Comparison of ENCODE assay signal across 10 cellular contexts in genomic region chr3:37994639-37994972, GRCh38. TPM values are rescaled to one million over a fixed set of nuclear protein-coding genes. Genes with fewer than 3 reads are reported as not detected.
DNase-seq lines count a peak whose midpoint lies in the region; ATAC-seq and TF ChIP-seq lines count a peak whose summit lies in the region.
"Had no signal": no experiment of that assay in that cellular context is flagged by ENCODE, and none has a peak within 500 bp of the region (broad histone marks: within the 10 kb centered on the region; RNA-seq: fewer than 3 reads in every experiment).

No MANE protein-coding gene starts in this region.

- H3K4me3 Mint-ChIP-seq in MCF 10A (ENCODE audit: unreplicated experiment), result no peak overlapping the region
- H3K4me3 Mint-ChIP-seq in activated naive CD8-positive, alpha-beta T cell treated with anti-CD3 and anti-CD28 coated beads, Interleukin-2, amount 10 ng/mL, durations not matched to agents 7 days and 5 days, result peak overlapping the region; percentile 90

- H3K27me3 Mint-ChIP-seq in MCF 10A (ENCODE audit: insufficient read depth, unreplicated experiment), result no peaks in the 10 kb centered on the region
- H3K27me3 Mint-ChIP-seq in activated naive CD8-positive, alpha-beta T cell treated with anti-CD3 and anti-CD28 coated beads, Interleukin-2, amount 10 ng/mL, durations not matched to agents 7 days and 5 days, result no peaks in the 10 kb centered on the region

- H3K36me3 ChIP-seq in breast epithelium (no peaks in the 10 kb centered on the region), right lobe of liver (no peaks in the 10 kb centered on the region), tibial artery (no peaks in the 10 kb centered on the region)

- WGBS in right lobe of liver (ENCODE audit: insufficient coverage, low coverage, low lambda C conversion rate, missing lambda C conversion rate), result 55% methylated on average over 2 of the region's 2 CpGs

- peaks cover 27% of the 10 kb centered on the region for H3K4me1 Mint-ChIP-seq in MCF 10A (ENCODE audit: insufficient read depth, unreplicated experiment)
- peaks cover 47% of the 10 kb centered on the region for H3K4me1 Mint-ChIP-seq in activated naive CD8-positive, alpha-beta T cell treated with anti-CD3 and anti-CD28 coated beads, Interleukin-2, amount 10 ng/mL, durations not matched to agents 7 days and 5 days

- H3K4me3 ChIP-seq in breast epithelium (peak overlapping the region; percentile 52 to 73 (median 68)), right lobe of liver (peak overlapping the region; percentile 46 to 59 (median 49)), tibial artery (peak overlapping the region; percentile 50 to 60)

- no peaks in the 10 kb centered on the region for H3K9me3 ChIP-seq in breast epithelium
- H3K9me3 ChIP-seq in right lobe of liver, result no peaks in the 10 kb centered on the region
- H3K9me3 ChIP-seq in tibial artery, result no peaks in the 10 kb centered on the region

- TF ChIP-seq POLR2A in breast epithelium (IDR thresholded peaks at IDR 0.05) (no peak), right lobe of liver (IDR thresholded peaks at IDR 0.05) (no peak)

- ATAC-seq in activated naive CD8-positive, alpha-beta T cell treated with anti-CD3 and anti-CD28 coated beads, Interleukin-2, amount 10 ng/mL, durations not matched to agents 7 days and 5 days (ENCODE audit: low read depth), result no peak
- ATAC-seq in right lobe of liver, result no peak
- no peak for ATAC-seq in HG02870 (IDR thresholded peaks at IDR 0.05; ENCODE audit: unreplicated experiment)

- POLR2A ChIA-PET in MCF 10A (lab: Yijun Ruan, JAX), result no interaction called here
- POLR2A ChIA-PET in activated naive CD8-positive, alpha-beta T cell treated with anti-CD3 and anti-CD28 coated beads, Interleukin-2, amount 10 ng/mL, durations not matched to agents 7 days and 5 days (lab: Charles Lee), result interaction anchor here (0.7 to 1.1 kb wide), 2 partner anchors 139 to 142 kb away, joined by 3 to 4 read pairs; partner anchors contain the start of gene ACAA1

- H3K36me3 Mint-ChIP-seq in MCF 10A (ENCODE audit: insufficient read depth, unreplicated experiment), result no peaks in the 10 kb centered on the region
- peaks cover 21% of the 10 kb centered on the region for H3K36me3 Mint-ChIP-seq in activated naive CD8-positive, alpha-beta T cell treated with anti-CD3 and anti-CD28 coated beads, Interleukin-2, amount 10 ng/mL, durations not matched to agents 7 days and 5 days

- CTCF ChIA-PET in MCF 10A (lab: Yijun Ruan, JAX), result no interaction called here

- intact Hi-C loops in breast epithelium (cut with DNase I; ENCODE audit: low total_unique reads), result no loop called here
- intact Hi-C loops in MCF 10A (cut with micrococcal nuclease), result no loop called here
- intact Hi-C loops in right lobe of liver (cut with DNase I), result no loop called here
- intact Hi-C loops in tibial artery (cut with DNase I; ENCODE audit: low total_unique reads), result no loop called here

- no peak overlapping the region for H3K27ac Mint-ChIP-seq in MCF 10A (ENCODE audit: low read depth, unreplicated experiment)
- H3K27ac Mint-ChIP-seq in activated naive CD8-positive, alpha-beta T cell treated with anti-CD3 and anti-CD28 coated beads, Interleukin-2, amount 10 ng/mL, durations not matched to agents 7 days and 5 days, result peak overlapping the region; percentile 96

- peaks cover 7 to 12% of the 10 kb centered on the region in 2 donors for H3K4me1 ChIP-seq in breast epithelium
- H3K4me1 ChIP-seq in right lobe of liver, result peaks cover 0 to 7% (median 3%) of the 10 kb centered on the region in 4 donors
- peaks cover 0 to 34% (median 16%) of the 10 kb centered on the region in 4 donors for H3K4me1 ChIP-seq in tibial artery

- H3K27ac ChIP-seq in breast epithelium (peak overlapping the region; percentile 81 to 89), right lobe of liver (peak overlapping the region; percentile 52 to 81 (median 64)), tibial artery (peak overlapping the region; percentile 58 to 61)

- no peaks in the 10 kb centered on the region for H3K9me3 Mint-ChIP-seq in MCF 10A (ENCODE audit: unreplicated experiment)
- H3K9me3 Mint-ChIP-seq in activated naive CD8-positive, alpha-beta T cell treated with anti-CD3 and anti-CD28 coated beads, Interleukin-2, amount 10 ng/mL, durations not matched to agents 7 days and 5 days, result no peaks in the 10 kb centered on the region

- no TSS peak for BruUV-seq in MCF 10A (replicated peaks; lab: Mats Ljungman, UMichigan)

- DNase-seq in breast epithelium (ENCODE audit: low spot score in 2 of 2) (no peak), MCF 10A (ENCODE audit: unreplicated experiment) (no peak), right lobe of liver (no peak), tibial artery (no peak), RPMI8226 (no peak), NCI-H1417 (lab: John Stamatoyannopoulos, UW) (no peak)
- DNase-seq in activated naive CD8-positive, alpha-beta T cell treated with anti-CD3 and anti-CD28 coated beads, Interleukin-2, amount 10 ng/mL, durations not matched to agents 7 days and 5 days, result no peak

- no peak for TF ChIP-seq CTCF in breast epithelium (IDR thresholded peaks at IDR 0.05)
- no peak for TF ChIP-seq CTCF in MCF 10A (IDR thresholded peaks at IDR 0.05; ENCODE audit: unreplicated experiment)
- TF ChIP-seq CTCF in right lobe of liver (IDR thresholded peaks at IDR 0.05), result no peak
- no peak for TF ChIP-seq CTCF in tibial artery (IDR thresholded peaks at IDR 0.05)

- H3K27me3 ChIP-seq in breast epithelium (no peaks in the 10 kb centered on the region), right lobe of liver (no peaks in the 10 kb centered on the region), tibial artery (no peaks in the 10 kb centered on the region)

RNA-seq across cellular contexts. Expression of gene VILL, which starts 4.0 kb away (rescaled TPM):
- total RNA-seq in breast epithelium, result 10 to 100 TPM; 11.0 to 17.4 (median 15.4) TPM
- not detected in 2 replicates for total RNA-seq in MCF 10A (2022)
- 10 to 100 TPM; 25.2 to 25.3 TPM for total RNA-seq in activated naive CD8-positive, alpha-beta T cell treated with anti-CD3 and anti-CD28 coated beads, Interleukin-2, amount 10 ng/mL, durations not matched to agents 7 days and 5 days
- 1 to 10 TPM in 3 of 6 experiments, under 1 TPM in 3; 0.25 to 1.5 (median 0.97) TPM for total RNA-seq in right lobe of liver

RNA-seq across cellular contexts. Expression of gene PLCD1, which starts 34.8 kb away (rescaled TPM):
- 10 to 100 TPM; 17.0 to 36.2 (median 23.4) TPM for total RNA-seq in breast epithelium
- 1.8 and 3.1 TPM in 2 replicates for total RNA-seq in MCF 10A (2022)
- 10 to 100 TPM; 36.5 to 45.4 TPM for total RNA-seq in activated naive CD8-positive, alpha-beta T cell treated with anti-CD3 and anti-CD28 coated beads, Interleukin-2, amount 10 ng/mL, durations not matched to agents 7 days and 5 days
- 10 to 100 TPM in 1 of 6 experiments, 1 to 10 TPM in 5; 6.5 to 10.2 (median 7.7) TPM for total RNA-seq in right lobe of liver

RNA-seq across cellular contexts. Expression of gene DLEC1, which starts 44.4 kb away (rescaled TPM):
- total RNA-seq in breast epithelium, result 1 to 10 TPM in 2 of 3 donors, under 1 TPM in 1; 0.98 to 2.0 (median 1.1) TPM
- 1.3 TPM in 1 of 2 replicates, not detected in the other for total RNA-seq in MCF 10A (2022)
- total RNA-seq in activated naive CD8-positive, alpha-beta T cell treated with anti-CD3 and anti-CD28 coated beads, Interleukin-2, amount 10 ng/mL, durations not matched to agents 7 days and 5 days, result 1 to 10 TPM; 3.2 to 3.7 TPM
- total RNA-seq in right lobe of liver, result under 1 TPM in 4 of 6 experiments, not detected in 2; 0.04 to 0.18 (median 0.15) TPM
- total RNA-seq: Daoy, myocyte had no signal

Comparison
In these comparisons a context has a peak if more than half of its experiments do, and no peak if none do; other contexts are left out.
1. RNA of gene VILL, which starts 4.0 kb away (total RNA-seq): 25.2 to 25.3 TPM in activated naive CD8-positive, alpha-beta T cell treated with anti-CD3 and anti-CD28 coated beads, Interleukin-2, amount 10 ng/mL, durations not matched to agents 7 days and 5 days and 11.0 to 17.4 TPM in breast epithelium; 0.25 to 1.5 TPM in right lobe of liver and not detected in MCF 10A; every median in the first group is over 4 times any median in the second.
2. Peak in every context shown above with its lines, with median percentiles within 50 percentile points of each other: H3K27ac ChIP-seq and H3K4me3 ChIP-seq.